ENCODE assay signal across 11 cellular contexts in the genomic region with DNA sequence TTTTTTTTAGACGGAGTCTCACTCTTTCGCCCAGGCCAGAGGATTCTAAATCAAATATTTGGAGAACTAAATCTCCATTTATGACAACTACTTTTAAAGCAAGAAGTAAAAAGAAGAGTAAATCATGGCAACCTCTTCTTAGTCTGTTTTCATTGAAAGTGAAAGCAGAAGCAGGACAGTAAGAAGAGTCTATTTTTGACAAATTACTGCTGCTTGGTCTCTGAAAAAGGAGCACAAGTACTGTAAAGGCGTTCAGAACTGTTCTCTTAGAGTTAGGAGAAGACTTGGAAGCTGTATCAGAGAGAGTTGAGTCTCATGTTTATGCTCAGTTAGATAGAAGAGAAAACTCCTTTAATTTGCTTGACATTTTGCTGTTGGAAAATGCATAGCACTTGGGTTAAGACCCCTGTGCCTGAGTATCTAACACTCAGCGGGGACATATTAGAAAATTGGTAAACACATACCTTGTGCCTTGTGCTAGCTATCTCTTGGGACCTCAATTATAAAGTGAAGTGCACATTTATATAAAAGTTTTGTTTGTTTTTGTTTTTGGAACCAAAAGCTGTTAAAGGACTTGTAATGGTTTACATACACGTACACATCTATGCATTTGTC.
DNase-seq lines count a peak whose midpoint lies in the region; ATAC-seq and TF ChIP-seq lines count a peak whose summit lies in the region.
"Had no signal": no experiment of that assay in that cellular context is flagged by ENCODE, and none has a peak within 500 bp of the region (broad histone marks: within the 10 kb centered on the region; RNA-seq: fewer than 3 reads in every experiment).

No MANE protein-coding gene starts in this region.

- peak; percentile 85 for ATAC-seq in GM19438 (IDR thresholded peaks at IDR 0.05; ENCODE audit: low read depth, unreplicated experiment)
- peak; percentile 88 for ATAC-seq in HG02938 (IDR thresholded peaks at IDR 0.05; ENCODE audit: unreplicated experiment)
- ATAC-seq: naive thymus-derived CD8-positive, alpha-beta T cell had no signal

- no peak for TF ChIP-seq CTCF in GM13977 (IDR thresholded peaks at IDR 0.05; ENCODE audit: extremely low read depth, insufficient read depth, missing control alignments)

- in situ Hi-C loops in GM13977 (cut with MboI; ENCODE audit: low pct_unique_long_range_greater_than_20kb, low sequenced_read_pairs, unreplicated experiment): no loop called here

- DNase-seq in GM13977 (ENCODE audit: low spot score) (peak; percentile 1), MV-4-11 (lab: John Stamatoyannopoulos, UW) (peak; percentile 71), LoVo (ENCODE audit: low spot score) (no peak), NCI-H526 treated with DMSO at 0.1 percent for 48 hours (lab: John Stamatoyannopoulos, UW) (no peak), hypothalamus (lab: John Stamatoyannopoulos, UW) (no peak)
- DNase-seq in stimulated activated CD8-positive, alpha-beta memory T cell treated with anti-CD3 and anti-CD28 coated beads, Interleukin-4, amount 100 ng/mL, for 48 hours: no peak
- DNase-seq: immature natural killer cell; naive thymus-derived CD8-positive, alpha-beta T cell; NCI-H524 had no signal

Comparison
In these comparisons a context has a peak if more than half of its experiments do, and no peak if none do; other contexts are left out.
1. DNase-seq: peak in GM13977 (single experiment) and MV-4-11 (single experiment); none in LoVo (single experiment), stimulated activated CD8-positive, alpha-beta memory T cell treated with anti-CD3 and anti-CD28 coated beads, Interleukin-4, amount 100 ng/mL, for 48 hours (single experiment), NCI-H526 treated with DMSO at 0.1 percent for 48 hours (single experiment) and hypothalamus (0 of 51).